In genomic region chr17:32819787-32820186, GRCh38 we compare ENCODE assay signal across 17 cellular contexts. TPM values are rescaled to one million over a fixed set of nuclear protein-coding genes. Genes with fewer than 3 reads are reported as not detected.
A peak's percentile ranks its signal among the peaks of the same experiment; 100 is the strongest.
DNase-seq lines count a peak whose midpoint lies in the region; ATAC-seq and TF ChIP-seq lines count a peak whose summit lies in the region.
"Had no signal": no experiment of that assay in that cellular context is flagged by ENCODE, and none has a peak within 500 bp of the region (broad histone marks: within the 10 kb centered on the region; RNA-seq: fewer than 3 reads in every experiment).

No MANE protein-coding gene starts in this region.

- H3K4me3 Mint-ChIP-seq in chondrocyte (ENCODE audit: unreplicated experiment) = no peak overlapping the region
- H3K4me3 Mint-ChIP-seq: CD4-positive, alpha-beta T cell had no signal

- ATAC-seq in left ventricle myocardium superior (no peak), GM21367 (IDR thresholded peaks at IDR 0.05; ENCODE audit: unreplicated experiment) (no peak)

- H3K4me1 ChIP-seq in left ventricle myocardium inferior (peaks cover 25% of the 10 kb centered on the region), tibial artery (peaks cover 0 to 85% (median 30%) of the 10 kb centered on the region in 4 donors)

- H3K27ac ChIP-seq in left ventricle myocardium inferior (replicated peaks) (peak overlapping the region; percentile 69), tibial artery (peak overlapping the region; percentile 64 to 69)
- H3K27ac ChIP-seq: HL-60 had no signal

- H3K36me3 ChIP-seq in left ventricle myocardium inferior (no peaks in the 10 kb centered on the region), tibial artery (no peaks in the 10 kb centered on the region)

- TF ChIP-seq CTCF in left ventricle myocardium inferior (IDR thresholded peaks at IDR 0.05; ENCODE audit: borderline replicate concordance) (no peak), chondrocyte (IDR thresholded peaks at IDR 0.05) (no peak), tibial artery (IDR thresholded peaks at IDR 0.05) (no peak)

- H3K27me3 ChIP-seq in left ventricle myocardium inferior (ENCODE audit: low read depth) (no peaks in the 10 kb centered on the region), tibial artery (no peaks in the 10 kb centered on the region)

- peak overlapping the region; percentile 85 for H3K27ac Mint-ChIP-seq in chondrocyte (ENCODE audit: unreplicated experiment)
- H3K27ac Mint-ChIP-seq: CD4-positive, alpha-beta T cell had no signal

- H3K9me3 ChIP-seq in left ventricle myocardium inferior (replicated peaks) = no peaks in the 10 kb centered on the region
- H3K9me3 ChIP-seq in tibial artery = no peaks in the 10 kb centered on the region

- intact Hi-C loops in left ventricle myocardium inferior (cut with micrococcal nuclease) = no loop called here
- intact Hi-C loops in left ventricle myocardium superior (cut with micrococcal nuclease) = no loop called here
- intact Hi-C loops in tibial artery (cut with DNase I; ENCODE audit: low total_unique reads) = no loop called here

- DNase-seq in left ventricle myocardium inferior (no peak), left ventricle myocardium superior (no peak), chondrocyte (ENCODE audit: low spot score) (no peak), tibial artery (no peak), NCI-H2227 treated with DMSO at 0.1 percent for 48 hours (lab: John Stamatoyannopoulos, UW) (no peak)
- DNase-seq in stimulated activated CD4-positive, alpha-beta T cell treated with anti-CD3 and anti-CD28 coated beads, Interleukin-2, amount 100 ng/mL, for 48 hours = no peak
- DNase-seq: 8988T; AML-193; C1 segment of cervical spinal cord; CD4-positive, alpha-beta T cell; DMS153; DMS79 treated with DMSO at 0.1 percent for 48 hours; EL; GOT3; HCEC 1CT had no signal

- peaks cover 40% of the 10 kb centered on the region for H3K4me1 Mint-ChIP-seq in chondrocyte (ENCODE audit: low read depth)

- H3K36me3 Mint-ChIP-seq in chondrocyte (ENCODE audit: low read depth) = no peaks in the 10 kb centered on the region

- H3K4me3 ChIP-seq in left ventricle myocardium inferior = no peak overlapping the region
- H3K4me3 ChIP-seq in tibial artery = no peak overlapping the region

- H3K9me3 Mint-ChIP-seq in chondrocyte (ENCODE audit: low read depth) = no peaks in the 10 kb centered on the region
- H3K9me3 Mint-ChIP-seq: CD4-positive, alpha-beta T cell had no signal

- no peaks in the 10 kb centered on the region for H3K27me3 Mint-ChIP-seq in chondrocyte (ENCODE audit: low read depth)

RNA-seq across cellular contexts. Expression of gene MYO1D, which starts 57.1 kb away (rescaled TPM):
- total RNA-seq in left ventricle myocardium inferior (5.5 TPM), left ventricle myocardium superior (6.4 TPM), chondrocyte (96.5 to 113 TPM (median 107 TPM) in 3 replicates)

Comparison
In these comparisons a context has a peak if more than half of its experiments do, and no peak if none do; other contexts are left out.
1. RNA of gene MYO1D, which starts 57.1 kb away (total RNA-seq): 96.5 to 113 TPM in chondrocyte; 6.4 TPM in left ventricle myocardium superior (single experiment) and 5.5 TPM in left ventricle myocardium inferior (single experiment); every median in the first group is over 10 times any median in the second.